8 cellular contexts compared by ENCODE assay signal in the genomic region with DNA sequence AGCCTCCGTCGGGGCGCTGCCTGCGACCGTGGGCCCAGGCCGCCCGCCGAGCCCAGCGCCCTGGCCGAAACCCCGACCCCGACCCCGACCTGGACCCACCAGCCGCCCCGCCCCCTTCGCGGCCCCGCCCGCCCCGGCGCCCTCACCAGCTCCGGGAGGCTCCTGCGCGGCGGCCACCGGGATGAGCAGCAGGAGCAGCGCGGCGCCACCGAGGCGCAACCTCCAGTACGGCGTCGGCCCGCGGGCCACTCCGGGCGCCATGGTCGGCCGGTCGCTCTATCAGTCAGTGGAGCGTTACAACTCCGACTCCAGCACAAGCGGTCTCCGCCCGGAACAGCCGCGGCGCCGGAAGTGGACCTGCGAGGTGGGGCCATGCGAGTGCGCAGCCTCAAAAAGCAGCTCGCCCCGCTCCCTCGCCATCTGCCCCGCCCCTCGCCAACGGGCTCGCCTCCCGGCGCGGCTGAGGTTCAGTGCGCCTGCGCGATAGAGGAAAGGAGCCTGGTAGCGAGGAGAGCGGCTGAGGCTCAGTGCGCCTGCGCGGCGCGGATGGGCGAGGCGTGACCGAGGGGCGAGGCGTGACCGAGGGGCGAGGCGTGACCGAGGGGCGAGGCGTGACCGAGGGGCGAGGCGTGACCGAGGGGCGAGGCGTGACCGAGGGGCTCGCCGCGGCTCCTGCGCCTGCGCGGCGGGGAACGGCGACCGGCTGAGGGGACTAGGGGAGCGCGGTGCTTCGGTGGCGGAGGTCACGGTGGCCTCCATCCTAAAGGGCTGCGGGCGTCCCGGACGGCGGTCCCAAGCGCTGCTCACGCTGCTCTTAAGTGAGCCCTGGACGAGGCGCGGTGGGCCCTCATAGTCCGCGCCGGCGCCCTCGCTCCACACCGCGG. TPM values are rescaled to one million over a fixed set of nuclear protein-coding genes. Genes with fewer than 3 reads are reported as not detected.
DNase-seq lines count a peak whose midpoint lies in the region; ATAC-seq and TF ChIP-seq lines count a peak whose summit lies in the region.

A gene with protein sequence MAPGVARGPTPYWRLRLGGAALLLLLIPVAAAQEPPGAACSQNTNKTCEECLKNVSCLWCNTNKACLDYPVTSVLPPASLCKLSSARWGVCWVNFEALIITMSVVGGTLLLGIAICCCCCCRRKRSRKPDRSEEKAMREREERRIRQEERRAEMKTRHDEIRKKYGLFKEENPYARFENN (minus strand): TSS at position 335 of the 884 bp plus-strand sequence. CDS start 74 bp downstream, at position 261.

- H3K4me3 ChIP-seq in hepatocyte (peak within 1 kb of the TSS; percentile 57), aorta (ENCODE audit: low read length in 2 of 2) (peak within 1 kb of the TSS; percentile 88 to 89)

- intact Hi-C loops in aorta (cut with DNase I): loop anchor here (5.0 to 10.0 kb wide), 3 partner anchors 56 to 261 kb away; a partner anchor contains a TSS

- H3K4me1 ChIP-seq in hepatocyte (ENCODE audit: insufficient read depth) (peaks cover 24% of the 10 kb centered on the region), aorta (ENCODE audit: control insufficient read depth in 1 of 2, insufficient read depth in 2 of 2, low read length in 2 of 2) (peaks cover 0 to 4% of the 10 kb centered on the region in 2 donors)

- H3K27me3 ChIP-seq in hepatocyte: no peaks in the 10 kb centered on the region
- H3K27me3 ChIP-seq in aorta (ENCODE audit: control insufficient read depth in 1 of 2, insufficient read depth in 2 of 2, low read length in 1 of 2): no peaks in the 10 kb centered on the region

- H3K4me2 ChIP-seq in hepatocyte: peak within 1 kb of the TSS; percentile 90

- H3K9me3 ChIP-seq in hepatocyte (ENCODE audit: low read depth) (no peaks in the 10 kb centered on the region), aorta (ENCODE audit: control insufficient read depth, low read length) (no peaks in the 10 kb centered on the region)

- H3K79me2 ChIP-seq in hepatocyte: peaks cover 40% of the 10 kb centered on the region

- H3K27ac ChIP-seq in hepatocyte: peak within 1 kb of the TSS; percentile 89
- H3K27ac ChIP-seq in aorta (ENCODE audit: low read depth in 1 of 2, low read length in 2 of 2): peak within 1 kb of the TSS; percentile 95 to 98

- no peaks in the 10 kb centered on the region for H3K36me3 ChIP-seq in hepatocyte (replicated peaks; ENCODE audit: insufficient read depth, low read depth)
- H3K36me3 ChIP-seq in aorta (ENCODE audit: control insufficient read depth in 1 of 2, insufficient read depth in 2 of 2, low read length in 1 of 2): no peaks in the 10 kb centered on the region

- TF ChIP-seq CTCF in hepatocyte (IDR thresholded peaks at IDR 0.05; ENCODE audit: poor library complexity): no peak

- peaks cover 37% of the 10 kb centered on the region for H4K20me1 ChIP-seq in hepatocyte (ENCODE audit: insufficient read depth, poor library complexity, severe bottlenecking)

- peak; percentile 70 for DNase-seq in NCI-H2081 treated with DMSO at 0.1 percent for 48 hours (lab: John Stamatoyannopoulos, UW)
- peak; percentile 97 for DNase-seq in T1000 (lab: John Stamatoyannopoulos, UW)
- DNase-seq in astrocyte of the hippocampus (ENCODE audit: low read depth, low spot score): peak; percentile 100
- peak; percentile 100 for DNase-seq in hepatocyte (ENCODE audit: low spot score)
- DNase-seq in renal cortical epithelial cell (ENCODE audit: low read depth): peak; percentile 83
- DNase-seq in aorta: peak; percentile 99 to 100

- peak; percentile 69 for ATAC-seq in GM18517 (IDR thresholded peaks at IDR 0.05; ENCODE audit: unreplicated experiment)
- peak; percentile 65 for ATAC-seq in HG03039 (IDR thresholded peaks at IDR 0.05; ENCODE audit: unreplicated experiment)
- peak; percentile 91 for ATAC-seq in aorta (ENCODE audit: low FRiP score)

- H2AFZ ChIP-seq in hepatocyte: peak within 1 kb of the TSS; percentile 71

- H3K9me2 ChIP-seq in hepatocyte (replicated peaks; ENCODE audit: insufficient read depth): no peaks in the 10 kb centered on the region

- WGBS in hepatocyte (ENCODE audit: low lambda C conversion rate, missing lambda C conversion rate): 2% methylated on average over 63 of the region's 123 CpGs
- WGBS in aorta, 2 donors: 0 to 1% methylated on average over 97 to 123 of the region's 123 CpGs

RNA-seq across cellular contexts. Expression of the gene that starts here (rescaled TPM):
- 344 and 348 TPM in 2 replicates for total RNA-seq in hepatocyte
- polyA plus RNA-seq in hepatocyte: 315 and 362 TPM in 2 replicates
- total RNA-seq in renal cortical epithelial cell: 617 and 707 TPM in 2 replicates
- 100 to 1,000 TPM; 268 to 271 TPM for total RNA-seq in aorta
- polyA plus RNA-seq in aorta: 100 to 1,000 TPM; 103 to 191 TPM

Comparison
In these comparisons a context has a peak if more than half of its experiments do, and no peak if none do; other contexts are left out.
1. Peak in every context shown above with its lines: DNase-seq, ATAC-seq, H3K4me3 ChIP-seq and H3K27ac ChIP-seq.